Comparison of ENCODE assay signal across 1 cellular context in the genomic region with DNA sequence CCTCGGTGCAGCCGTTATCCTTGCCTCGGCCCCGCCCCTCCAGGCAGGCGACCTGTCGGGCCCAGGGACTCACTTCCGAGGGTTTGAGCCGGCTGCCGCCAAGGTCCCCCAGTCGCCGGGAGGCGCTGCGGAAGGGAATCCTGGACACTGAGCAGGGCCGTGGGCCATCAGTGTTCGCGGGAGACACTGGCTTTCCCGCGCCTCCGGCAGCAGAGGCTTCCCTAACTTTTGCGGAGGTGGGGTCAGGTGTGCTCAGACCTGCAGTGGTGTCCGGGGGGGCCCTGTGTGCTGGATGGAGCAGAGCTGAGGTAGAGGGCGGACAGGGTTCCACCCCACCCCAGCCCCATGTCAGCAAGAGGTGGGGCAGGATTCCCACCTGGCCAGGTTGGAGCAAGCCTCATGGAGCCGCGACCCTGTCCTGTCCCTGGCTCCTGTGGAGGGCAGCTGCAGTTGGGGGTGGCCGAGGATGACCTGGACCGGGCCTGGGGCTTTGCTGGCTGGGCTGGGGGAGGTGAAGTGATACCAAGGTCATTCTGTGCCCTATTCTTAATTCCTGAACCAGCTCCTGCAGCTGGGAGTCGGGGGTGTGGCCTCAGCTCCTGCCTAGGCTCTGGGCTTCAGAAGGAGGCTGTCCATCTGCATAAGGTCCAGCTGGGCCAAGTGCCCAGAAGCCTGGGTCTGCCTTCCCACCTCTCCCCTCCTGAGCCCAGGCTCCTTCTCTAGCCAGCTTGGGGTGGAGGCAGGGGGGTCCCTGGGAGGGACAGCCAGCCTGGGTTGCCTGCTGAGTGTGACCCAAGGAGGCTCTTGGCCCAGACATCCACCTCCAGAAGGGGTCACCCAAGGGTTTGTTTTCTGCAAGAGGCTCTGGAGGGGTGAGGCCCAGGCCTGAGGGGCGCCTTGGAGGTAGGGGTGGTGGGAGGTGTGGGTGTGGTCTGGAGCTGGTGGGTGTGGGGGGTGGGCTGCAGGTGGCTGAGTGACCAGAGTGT.
TF ChIP-seq lines count a peak whose summit lies in the region.

No MANE protein-coding gene starts in this region.

TF ChIP-seq in HepG2, 621 proteins besides CTCF, POLR2A, EP300 and RAD21:
- TF ChIP-seq ZNF282 (IDR thresholded peaks at IDR 0.05; ENCODE audit: partially characterized antibody): no peak
- peak; percentile 26; the same call in 1 of the 2 replicates for TF ChIP-seq STAG1 (CRISPR knock-in tag; IDR thresholded peaks at IDR 0.05)
- TF ChIP-seq AGO2 (optimal IDR thresholded peaks at IDR 0.05; ENCODE audit: low read depth, low read length): peak; percentile 12
